Comparison of ENCODE assay signal across 8 cellular contexts in genomic region chr1:93304716-93305138, GRCh38. TPM values are rescaled to one million over a fixed set of nuclear protein-coding genes. Genes with fewer than 3 reads are reported as not detected.
DNase-seq lines count a peak whose midpoint lies in the region; ATAC-seq and TF ChIP-seq lines count a peak whose summit lies in the region.

No MANE protein-coding gene starts in this region.

- peak; percentile 73 for DNase-seq in EH (ENCODE audit: low read depth)
- DNase-seq in NCI-H345 (lab: John Stamatoyannopoulos, UW) = peak; percentile 65
- DNase-seq in activated CD4-positive, alpha-beta T cell treated with anti-CD3 and anti-CD28 coated beads for 48 hours = peak; percentile 49
- DNase-seq in nephron progenitor cell = peak; percentile 27
- DNase-seq in upper lobe of right lung = no peak
- no peak for DNase-seq in 8988T

- no peaks in the 10 kb centered on the region for H3K36me3 ChIP-seq in upper lobe of right lung

- peaks cover 3% of the 10 kb centered on the region for H3K36me3 Mint-ChIP-seq in nephron progenitor cell (ENCODE audit: low read depth)

- H3K9me3 ChIP-seq in upper lobe of right lung = no peaks in the 10 kb centered on the region

- no peak overlapping the region for H3K27ac ChIP-seq in upper lobe of right lung

- H3K27me3 ChIP-seq in upper lobe of right lung = no peaks in the 10 kb centered on the region

- H3K4me3 Mint-ChIP-seq in nephron progenitor cell = no peak overlapping the region

- no peaks in the 10 kb centered on the region for H3K9me3 Mint-ChIP-seq in nephron progenitor cell

- TF ChIP-seq CTCF in nephron progenitor cell (IDR thresholded peaks at IDR 0.05) = peak; percentile 88
- peak; percentile 96 for TF ChIP-seq CTCF in upper lobe of right lung (IDR thresholded peaks at IDR 0.05)

- H3K27me3 Mint-ChIP-seq in nephron progenitor cell (ENCODE audit: low read depth, poor library complexity) = no peaks in the 10 kb centered on the region

- ATAC-seq in HG02642 (IDR thresholded peaks at IDR 0.05; ENCODE audit: poor library complexity, unreplicated experiment) (peak; percentile 57), esophagus mucosa (peak; percentile 68), upper lobe of right lung (peak; percentile 89)

- intact Hi-C loops in upper lobe of right lung (cut with DNase I) = no loop called here

- no peaks in the 10 kb centered on the region for H3K4me1 ChIP-seq in upper lobe of right lung

- H3K27ac Mint-ChIP-seq in nephron progenitor cell = no peak overlapping the region

- no peaks in the 10 kb centered on the region for H3K4me1 Mint-ChIP-seq in nephron progenitor cell

- H3K4me3 ChIP-seq in upper lobe of right lung = no peak overlapping the region

RNA-seq across cellular contexts. Expression of gene DR1, which starts 41.0 kb away (rescaled TPM):
- total RNA-seq in esophagus mucosa = 42.9 TPM
- 47.1 TPM for total RNA-seq in upper lobe of right lung

Comparison
In these comparisons a context has a peak if more than half of its experiments do, and no peak if none do; other contexts are left out.
1. DNase-seq: peak in EH (single experiment), NCI-H345 (single experiment), activated CD4-positive, alpha-beta T cell treated with anti-CD3 and anti-CD28 coated beads for 48 hours (single experiment) and nephron progenitor cell (single experiment); none in upper lobe of right lung (single experiment) and 8988T (single experiment).
2. Peak in every context shown above with its lines, with median percentiles within 50 percentile points of each other: ATAC-seq.